ENCODE assay signal across 15 cellular contexts in the genomic region with DNA sequence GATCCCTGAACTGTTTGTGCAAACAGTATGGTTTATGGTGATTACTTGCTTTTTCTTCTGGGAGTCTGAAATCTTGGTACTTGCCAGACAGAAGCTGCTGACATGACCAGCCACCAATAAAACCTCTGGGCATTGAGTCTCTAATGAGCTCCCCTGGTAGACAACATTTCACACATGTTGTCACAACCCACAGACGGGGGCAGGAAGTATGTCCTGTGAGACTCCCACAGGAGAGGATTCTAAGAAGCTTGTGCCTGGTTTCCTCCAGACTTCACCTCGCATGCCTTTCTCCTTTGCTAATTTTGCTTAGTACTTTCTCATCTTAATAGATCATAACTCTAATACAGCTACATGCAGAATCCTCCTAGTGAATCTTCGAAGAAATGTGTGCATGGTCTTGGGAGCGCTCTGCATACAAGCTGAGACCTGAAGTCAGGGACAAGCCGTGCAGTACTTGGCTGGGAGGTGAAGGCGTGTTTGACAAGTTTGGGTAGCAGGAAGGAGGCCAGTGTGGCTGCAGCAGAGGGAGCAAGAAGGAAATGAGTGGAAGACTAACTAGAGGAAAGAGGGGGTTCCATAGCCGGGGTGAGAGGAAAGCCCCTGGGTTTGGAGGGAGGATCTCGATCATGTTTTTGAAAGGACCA. TPM values are rescaled to one million over a fixed set of nuclear protein-coding genes. Genes with fewer than 3 reads are reported as not detected.
DNase-seq lines count a peak whose midpoint lies in the region; ATAC-seq and TF ChIP-seq lines count a peak whose summit lies in the region.
"Had no signal": no experiment of that assay in that cellular context is flagged by ENCODE, and none has a peak within 500 bp of the region (broad histone marks: within the 10 kb centered on the region; RNA-seq: fewer than 3 reads in every experiment).

No MANE protein-coding gene starts in this region.

- no peaks in the 10 kb centered on the region for H3K9me3 ChIP-seq in BLaER1
- no peaks in the 10 kb centered on the region for H3K9me3 ChIP-seq in osteoblast (ENCODE audit: low read depth, low read length)
- H3K9me3 ChIP-seq: SJCRH30 had no signal

- H3K27me3 ChIP-seq in BLaER1 (no peaks in the 10 kb centered on the region), GM23338 (ENCODE audit: insufficient read depth) (no peaks in the 10 kb centered on the region), osteoblast (ENCODE audit: insufficient read depth, low read length) (no peaks in the 10 kb centered on the region)
- H3K27me3 ChIP-seq: SJCRH30 had no signal

- H3K27me3 Mint-ChIP-seq in GM23338 (ENCODE audit: insufficient read depth, low read depth, poor library complexity): peaks cover 10% of the 10 kb centered on the region
- no peaks in the 10 kb centered on the region for H3K27me3 Mint-ChIP-seq in activated T-helper 17 cell treated with anti-CD3 and anti-CD28 coated beads, Interleukin-2, amount 50 U/mL, for 72 hours

- no peaks in the 10 kb centered on the region for H4K20me1 ChIP-seq in BLaER1
- no peaks in the 10 kb centered on the region for H4K20me1 ChIP-seq in GM23338 (replicated peaks; ENCODE audit: insufficient read depth)
- H4K20me1 ChIP-seq in osteoblast (ENCODE audit: insufficient read depth, low read length): no peaks in the 10 kb centered on the region

- no peaks in the 10 kb centered on the region for H3K9me3 Mint-ChIP-seq in GM23338
- H3K9me3 Mint-ChIP-seq in activated T-helper 17 cell treated with anti-CD3 and anti-CD28 coated beads, Interleukin-2, amount 50 U/mL, for 72 hours: no peaks in the 10 kb centered on the region

- H3K4me1 ChIP-seq in BLaER1 (peaks cover 19% of the 10 kb centered on the region), GM23338 (ENCODE audit: insufficient read depth) (peaks cover 15% of the 10 kb centered on the region), osteoblast (ENCODE audit: insufficient read depth, low read length) (peaks cover 14% of the 10 kb centered on the region)

- H3K79me2 ChIP-seq in GM23338 (replicated peaks; ENCODE audit: insufficient read depth) (no peaks in the 10 kb centered on the region), osteoblast (ENCODE audit: insufficient read depth, low read length) (no peaks in the 10 kb centered on the region)

- peak overlapping the region; percentile 19; the same call in 1 of the 2 replicates for H3K4me2 ChIP-seq in BLaER1
- H3K4me2 ChIP-seq in GM23338: no peak overlapping the region
- no peak overlapping the region for H3K4me2 ChIP-seq in osteoblast (ENCODE audit: insufficient read depth, low read length)

- no peaks in the 10 kb centered on the region; the same call in 1 of the 3 replicates for H3K36me3 Mint-ChIP-seq in GM23338 (ENCODE audit: low read depth)
- H3K36me3 Mint-ChIP-seq in activated T-helper 17 cell treated with anti-CD3 and anti-CD28 coated beads, Interleukin-2, amount 50 U/mL, for 72 hours (ENCODE audit: low read depth): peaks cover 19% of the 10 kb centered on the region

- H3K4me3 ChIP-seq in BLaER1: no peak overlapping the region
- no peak overlapping the region for H3K4me3 ChIP-seq in GM23338
- H3K4me3 ChIP-seq in osteoblast (ENCODE audit: insufficient read depth, low read length): no peak overlapping the region
- H3K4me3 ChIP-seq: SJCRH30 had no signal

- H3K27ac ChIP-seq in BLaER1: no peak overlapping the region
- no peak overlapping the region for H3K27ac ChIP-seq in GM23338 (ENCODE audit: low read depth)
- H3K27ac ChIP-seq in osteoblast (ENCODE audit: low read depth, low read length): no peak overlapping the region
- H3K27ac ChIP-seq: SJCRH30 had no signal

- H3K4me1 Mint-ChIP-seq in GM23338: peaks cover 16% of the 10 kb centered on the region
- peaks cover 3% of the 10 kb centered on the region for H3K4me1 Mint-ChIP-seq in activated T-helper 17 cell treated with anti-CD3 and anti-CD28 coated beads, Interleukin-2, amount 50 U/mL, for 72 hours

- H2AFZ ChIP-seq in GM23338 (no peak overlapping the region), osteoblast (ENCODE audit: low read length) (no peak overlapping the region)

- POLR2A ChIA-PET in HEK293T (lab: Yijun Ruan, JAX): no interaction called here

- DNase-seq in GM23338 (ENCODE audit: low spot score): no peak
- peak; percentile 38 for DNase-seq in glomerular visceral epithelial cell (ENCODE audit: extremely low spot score)
- DNase-seq in HEK293T (ENCODE audit: extremely low spot score): no peak
- DNase-seq in medulla oblongata (ENCODE audit: extremely low spot score): no peak
- DNase-seq in osteoblast (ENCODE audit: insufficient read length, low spot score, missing footprints): no peak
- DNase-seq in activated effector memory CD4-positive, alpha-beta T cell treated with Interleukin-2 at 50 U/mL for 16 hours: no peak
- DNase-seq: activated naive CD4-positive, alpha-beta T cell treated with Interleukin-2 at 50 U/mL for 16 hours; glutamatergic neuron; NCI-H1105 treated with DMSO at 0.1 percent for 48 hours; nucleus accumbens; SJCRH30; stimulated activated CD4-positive, alpha-beta T cell treated with anti-CD3 and anti-CD28 coated beads, Interleukin-4, amount 100 ng/mL, for 4 hours had no signal

- no peaks in the 10 kb centered on the region for H3F3A ChIP-seq in GM23338 (replicated peaks; ENCODE audit: low read depth)

- H3K36me3 ChIP-seq in BLaER1: peaks cover 10% of the 10 kb centered on the region
- no peaks in the 10 kb centered on the region for H3K36me3 ChIP-seq in GM23338 (ENCODE audit: insufficient read depth)
- H3K36me3 ChIP-seq in osteoblast (ENCODE audit: insufficient read depth, low read length): no peaks in the 10 kb centered on the region
- H3K36me3 ChIP-seq: SJCRH30 had no signal

- TF ChIP-seq CTCF in GM23338 (conservative IDR thresholded peaks at IDR 0.05; ENCODE audit: low read depth in 2 of 2) (no peak), osteoblast (IDR thresholded peaks at IDR 0.05; ENCODE audit: extremely low read depth, low read depth, low read length) (no peak)

- no peak overlapping the region for H3K4me3 Mint-ChIP-seq in GM23338
- no peak overlapping the region for H3K4me3 Mint-ChIP-seq in activated T-helper 17 cell treated with anti-CD3 and anti-CD28 coated beads, Interleukin-2, amount 50 U/mL, for 72 hours

- CTCF ChIA-PET in HEK293T (lab: Yijun Ruan, JAX): interaction anchor here (0.6 kb wide), 1 partner anchor 557 kb away, joined by 3 read pairs; no protein-coding TSS in a partner anchor

- no peaks in the 10 kb centered on the region for H3K9me2 ChIP-seq in GM23338 (ENCODE audit: insufficient read depth)

- no peak overlapping the region for H3K9ac ChIP-seq in BLaER1

- ATAC-seq in GM23338: no peak
- no peak for ATAC-seq in activated T-helper 17 cell treated with anti-CD3 and anti-CD28 coated beads, Interleukin-2, amount 50 U/mL, for 72 hours (replicated peaks)
- ATAC-seq: HepG2 had no signal

- H3K27ac Mint-ChIP-seq in GM23338: 0 out of 2 replicates have a peak overlapping the region, but pooled peaks have one; percentile 0
- H3K27ac Mint-ChIP-seq in activated T-helper 17 cell treated with anti-CD3 and anti-CD28 coated beads, Interleukin-2, amount 50 U/mL, for 72 hours: peak overlapping the region; percentile 13

TF ChIP-seq in GM23338, 12 proteins besides CTCF, POLR2A, EP300 and RAD21 (continues in another document):
- TF ChIP-seq, protein P1, sequence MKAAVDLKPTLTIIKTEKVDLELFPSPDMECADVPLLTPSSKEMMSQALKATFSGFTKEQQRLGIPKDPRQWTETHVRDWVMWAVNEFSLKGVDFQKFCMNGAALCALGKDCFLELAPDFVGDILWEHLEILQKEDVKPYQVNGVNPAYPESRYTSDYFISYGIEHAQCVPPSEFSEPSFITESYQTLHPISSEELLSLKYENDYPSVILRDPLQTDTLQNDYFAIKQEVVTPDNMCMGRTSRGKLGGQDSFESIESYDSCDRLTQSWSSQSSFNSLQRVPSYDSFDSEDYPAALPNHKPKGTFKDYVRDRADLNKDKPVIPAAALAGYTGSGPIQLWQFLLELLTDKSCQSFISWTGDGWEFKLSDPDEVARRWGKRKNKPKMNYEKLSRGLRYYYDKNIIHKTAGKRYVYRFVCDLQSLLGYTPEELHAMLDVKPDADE (IDR thresholded peaks at IDR 0.05): no peak
- TF ChIP-seq JUNB (IDR thresholded peaks at IDR 0.05; ENCODE audit: unreplicated experiment): no peak
- no peak for TF ChIP-seq STAT1 (IDR thresholded peaks at IDR 0.05; ENCODE audit: unreplicated experiment)

TF ChIP-seq in HEK293T, 16 proteins besides CTCF, POLR2A, EP300 and RAD21:
- TF ChIP-seq FOXK2 (IDR thresholded peaks at IDR 0.05): no peak
- TF ChIP-seq L3MBTL2 (conservative IDR thresholded peaks at IDR 0.05): no peak
- no peak for TF ChIP-seq FOXM1 (IDR thresholded peaks at IDR 0.05; ENCODE audit: borderline replicate concordance)
- TF ChIP-seq FOXA1 (IDR thresholded peaks at IDR 0.05): no peak
- no peak for TF ChIP-seq BHLHE40 (IDR thresholded peaks at IDR 0.05; ENCODE audit: borderline replicate concordance)
- no peak for TF ChIP-seq CTBP1 (IDR thresholded peaks at IDR 0.05; ENCODE audit: borderline replicate concordance)
- no peak for TF ChIP-seq ZNF384 (IDR thresholded peaks at IDR 0.05)
TF ChIP-seq in HEK293T: peak in this region for 0.

RNA-seq across cellular contexts. Expression of a gene that starts 49.0 kb away (rescaled TPM):
- 3.9 and 4.9 TPM in 2 replicates for total RNA-seq in GM23338 (2014; rRNA removed; shearing (Covaris generic))
- 5.1 and 6.4 TPM in 2 replicates for polyA plus RNA-seq in GM23338 (2016; fragmentation: Nextera tagmentation; extraction: Ambion mirVana)
- 1 to 10 TPM; 1.4 to 7.1 TPM for total RNA-seq in activated T-helper 17 cell treated with anti-CD3 and anti-CD28 coated beads, Interleukin-2, amount 50 U/mL, for 72 hours
- 0.36 and 0.59 TPM in 2 replicates for total RNA-seq in osteoblast
- total RNA-seq: HepG2 had no signal
- polyA plus RNA-seq: HepG2 had no signal
